ENCODE assay signal across 1 cellular context in genomic region chr14:63438065-63438757, GRCh38.
TF ChIP-seq lines count a peak whose summit lies in the region.

No MANE protein-coding gene starts in this region.

TF ChIP-seq in liver, 16 proteins besides CTCF, POLR2A, EP300 and RAD21 (continued from another document):
- TF ChIP-seq, protein P1, sequence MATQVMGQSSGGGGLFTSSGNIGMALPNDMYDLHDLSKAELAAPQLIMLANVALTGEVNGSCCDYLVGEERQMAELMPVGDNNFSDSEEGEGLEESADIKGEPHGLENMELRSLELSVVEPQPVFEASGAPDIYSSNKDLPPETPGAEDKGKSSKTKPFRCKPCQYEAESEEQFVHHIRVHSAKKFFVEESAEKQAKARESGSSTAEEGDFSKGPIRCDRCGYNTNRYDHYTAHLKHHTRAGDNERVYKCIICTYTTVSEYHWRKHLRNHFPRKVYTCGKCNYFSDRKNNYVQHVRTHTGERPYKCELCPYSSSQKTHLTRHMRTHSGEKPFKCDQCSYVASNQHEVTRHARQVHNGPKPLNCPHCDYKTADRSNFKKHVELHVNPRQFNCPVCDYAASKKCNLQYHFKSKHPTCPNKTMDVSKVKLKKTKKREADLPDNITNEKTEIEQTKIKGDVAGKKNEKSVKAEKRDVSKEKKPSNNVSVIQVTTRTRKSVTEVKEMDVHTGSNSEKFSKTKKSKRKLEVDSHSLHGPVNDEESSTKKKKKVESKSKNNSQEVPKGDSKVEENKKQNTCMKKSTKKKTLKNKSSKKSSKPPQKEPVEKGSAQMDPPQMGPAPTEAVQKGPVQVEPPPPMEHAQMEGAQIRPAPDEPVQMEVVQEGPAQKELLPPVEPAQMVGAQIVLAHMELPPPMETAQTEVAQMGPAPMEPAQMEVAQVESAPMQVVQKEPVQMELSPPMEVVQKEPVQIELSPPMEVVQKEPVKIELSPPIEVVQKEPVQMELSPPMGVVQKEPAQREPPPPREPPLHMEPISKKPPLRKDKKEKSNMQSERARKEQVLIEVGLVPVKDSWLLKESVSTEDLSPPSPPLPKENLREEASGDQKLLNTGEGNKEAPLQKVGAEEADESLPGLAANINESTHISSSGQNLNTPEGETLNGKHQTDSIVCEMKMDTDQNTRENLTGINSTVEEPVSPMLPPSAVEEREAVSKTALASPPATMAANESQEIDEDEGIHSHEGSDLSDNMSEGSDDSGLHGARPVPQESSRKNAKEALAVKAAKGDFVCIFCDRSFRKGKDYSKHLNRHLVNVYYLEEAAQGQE (IDR thresholded peaks at IDR 0.05) = peak; percentile 53
- TF ChIP-seq JUND (IDR thresholded peaks at IDR 0.05) = peak; percentile 62 to 74
- TF ChIP-seq TAF1 (conservative IDR thresholded peaks at IDR 0.05) = no peak
- TF ChIP-seq FOXA2 (IDR thresholded peaks at IDR 0.05) = no peak
- peak; percentile 86 for TF ChIP-seq SP1 (IDR thresholded peaks at IDR 0.05)
